23 cellular contexts compared by ENCODE assay signal in the genomic region with DNA sequence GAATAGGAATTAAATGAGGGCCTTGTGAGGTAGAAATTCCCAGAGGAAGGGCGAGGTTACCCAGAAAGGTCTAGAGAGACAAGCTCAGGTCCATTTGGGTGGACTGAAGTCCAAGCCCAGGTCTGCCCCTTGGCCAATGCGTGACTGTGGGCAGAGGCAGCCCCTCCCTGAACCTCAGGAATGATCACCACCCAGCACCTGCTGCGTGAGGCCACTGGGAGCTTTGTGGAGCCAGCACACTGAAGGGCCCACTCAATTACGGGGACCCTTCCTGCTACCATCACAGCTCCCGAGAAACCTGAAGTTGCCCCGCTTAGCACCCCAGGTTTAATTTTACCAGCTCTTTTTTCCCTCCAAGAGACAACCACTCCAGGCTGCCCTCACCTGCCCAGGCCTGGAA. TPM values are rescaled to one million over a fixed set of nuclear protein-coding genes. Genes with fewer than 3 reads are reported as not detected.
DNase-seq lines count a peak whose midpoint lies in the region; ATAC-seq and TF ChIP-seq lines count a peak whose summit lies in the region.
"Had no signal": no experiment of that assay in that cellular context is flagged by ENCODE, and none has a peak within 500 bp of the region (broad histone marks: within the 10 kb centered on the region; RNA-seq: fewer than 3 reads in every experiment).

No MANE protein-coding gene starts in this region.

- H3K4me1 Mint-ChIP-seq in MCF 10A (ENCODE audit: insufficient read depth, unreplicated experiment), result no peaks in the 10 kb centered on the region

- POLR2A ChIA-PET in IMR-90 (lab: Charles Lee; ENCODE audit: unreplicated experiment) (no interaction called here), MCF 10A (lab: Yijun Ruan, JAX) (interaction anchor here (1.5 kb wide), 2 partner anchors 9 to 49 kb away, joined by 3 read pairs; no protein-coding TSS in a partner anchor)

- no peak overlapping the region for H4K5ac ChIP-seq in IMR-90 (ENCODE audit: low read depth, low read length)

- H3K9me3 Mint-ChIP-seq in MCF 10A (ENCODE audit: unreplicated experiment), result no peaks in the 10 kb centered on the region
- H3K9me3 Mint-ChIP-seq: H9, immature natural killer cell had no signal

- H4K8ac ChIP-seq in IMR-90 (ENCODE audit: low read depth in 2 of 2, low read length in 2 of 2) (no peak overlapping the region), mesenchymal stem cell (ENCODE audit: low read length) (no peak overlapping the region)

- TF ChIP-seq CTCF in IMR-90 (conservative IDR thresholded peaks at IDR 0.05; ENCODE audit: low read depth, low read length) (no peak), MCF 10A (IDR thresholded peaks at IDR 0.05; ENCODE audit: unreplicated experiment) (no peak)

- no peaks in the 10 kb centered on the region for H3K9me1 ChIP-seq in IMR-90 (ENCODE audit: insufficient read depth, low read length)

- H3K14ac ChIP-seq in IMR-90 (replicated peaks; ENCODE audit: low read depth, low read length) (no peak overlapping the region), mesenchymal stem cell (ENCODE audit: low read length in 2 of 2) (no peak overlapping the region)

- H2AK5ac ChIP-seq in IMR-90 (ENCODE audit: low read depth, low read length), result no peak overlapping the region
- H2AK5ac ChIP-seq in mesenchymal stem cell (ENCODE audit: low read length, severe bottlenecking), result peak overlapping the region; percentile 58

- H3K4me1 ChIP-seq in IMR-90 (ENCODE audit: control insufficient read depth, insufficient read depth, low read length) (peaks cover 10% of the 10 kb centered on the region; the same call in 1 of the 2 replicates), mesenchymal stem cell (ENCODE audit: control insufficient read depth, insufficient read depth, low read depth, low read length) (peaks cover 46% of the 10 kb centered on the region)
- H3K4me1 ChIP-seq: adrenal gland, breast epithelium, Caco-2, right atrium auricular region, tibial artery had no signal

- intact Hi-C loops in IMR-90 (cut with micrococcal nuclease) (no loop called here), MCF 10A (cut with micrococcal nuclease) (no loop called here)

- TF ChIP-seq POLR2A in IMR-90 (IDR thresholded peaks at IDR 0.05; ENCODE audit: low read depth, low read length), result no peak

- ATAC-seq in IMR-90 (ENCODE audit: low read depth) (no peak), HG03342 (IDR thresholded peaks at IDR 0.05; ENCODE audit: unreplicated experiment) (no peak)
- ATAC-seq: left ventricle myocardium superior had no signal

- H3K27me3 Mint-ChIP-seq in MCF 10A (ENCODE audit: insufficient read depth, unreplicated experiment), result no peaks in the 10 kb centered on the region

- H3K36me3 ChIP-seq in IMR-90 (ENCODE audit: control insufficient read depth, insufficient read depth, low read length) (no peaks in the 10 kb centered on the region), mesenchymal stem cell (ENCODE audit: control insufficient read depth in 1 of 2, insufficient read depth in 2 of 2, low read depth in 1 of 2, low read length in 2 of 2) (peaks cover 0 to 11% of the 10 kb centered on the region in 2 experiments)
- H3K36me3 ChIP-seq: adrenal gland, breast epithelium, ovary, right atrium auricular region had no signal

- peaks cover 29% of the 10 kb centered on the region for H3K36me3 Mint-ChIP-seq in MCF 10A (ENCODE audit: insufficient read depth, unreplicated experiment)

- no peaks in the 10 kb centered on the region for H3K79me1 ChIP-seq in IMR-90 (ENCODE audit: low read depth in 1 of 2, low read length in 2 of 2)
- no peaks in the 10 kb centered on the region for H3K79me1 ChIP-seq in mesenchymal stem cell (replicated peaks; ENCODE audit: low read length, poor library complexity, severe bottlenecking)

- dilution Hi-C loops in IMR-90 (cut with HindIII; ENCODE audit: low sequenced_read_pairs, unreplicated experiment), result no loop called here

- H4K20me1 ChIP-seq in IMR-90 (ENCODE audit: insufficient read depth, low read length), result no peaks in the 10 kb centered on the region

- no peak overlapping the region for H4K91ac ChIP-seq in IMR-90 (ENCODE audit: insufficient read depth, low read depth, low read length)
- H4K91ac ChIP-seq in mesenchymal stem cell (ENCODE audit: low read length), result no peak overlapping the region

- CTCF ChIA-PET in IMR-90 (lab: Yijun Ruan, JAX), result interaction anchor here (0.9 to 1.2 kb wide), 2 partner anchors 48 to 72 kb away, joined by 3 to 4 read pairs; no protein-coding TSS in a partner anchor
- CTCF ChIA-PET in MCF 10A (lab: Yijun Ruan, JAX), result interaction anchor here (1.0 to 12.8 kb wide), 4 partner anchors 10 to 181 kb away, joined by 4 to 198 read pairs (median 18); no protein-coding TSS in a partner anchor

- H2BK15ac ChIP-seq in IMR-90 (ENCODE audit: low read depth, low read length) (no peak overlapping the region), mesenchymal stem cell (ENCODE audit: low read depth, poor library complexity, severe bottlenecking) (no peak overlapping the region)

- H3K56ac ChIP-seq in IMR-90 (ENCODE audit: extremely low read depth, insufficient read depth, low read length), result no peak overlapping the region

- peaks cover 11% of the 10 kb centered on the region; the same call in 1 of the 2 replicates for H3K27me3 ChIP-seq in IMR-90 (ENCODE audit: control insufficient read depth, insufficient read depth, low read length)
- H3K27me3 ChIP-seq in mesenchymal stem cell (ENCODE audit: control insufficient read depth in 1 of 2, insufficient read depth in 1 of 2, low read length in 2 of 2), result peaks cover 0 to 34% of the 10 kb centered on the region in 2 experiments
- H3K27me3 ChIP-seq: adrenal gland, breast epithelium, ovary, right atrium auricular region had no signal

- no peak overlapping the region for H2BK12ac ChIP-seq in mesenchymal stem cell (ENCODE audit: low read length in 2 of 2)

- H2BK20ac ChIP-seq in IMR-90 (ENCODE audit: low read depth, low read length), result no peak overlapping the region

- H3K18ac ChIP-seq in IMR-90 (ENCODE audit: low read depth, low read length) (no peak overlapping the region), mesenchymal stem cell (ENCODE audit: low read depth in 1 of 2, low read length in 2 of 2) (no peak overlapping the region)

- 95% methylated on average over 3 of the region's 6 CpGs; no CpG with 5 or more reads in 1 of the 2 experiments for WGBS in IMR-90 (ENCODE audit: extremely low coverage in 2 of 2, insufficient read length in 1 of 2), 2 experiments
- 94% methylated on average over 6 of the region's 6 CpGs for WGBS in mesenchymal stem cell

- H2BK5ac ChIP-seq in IMR-90 (ENCODE audit: low read depth, low read length, poor library complexity, severe bottlenecking) (no peak overlapping the region), mesenchymal stem cell (ENCODE audit: low read depth, low read length, poor library complexity, severe bottlenecking) (no peak overlapping the region)

- H3K27ac Mint-ChIP-seq in MCF 10A (ENCODE audit: low read depth, unreplicated experiment), result no peak overlapping the region

- no peak overlapping the region for H2AK9ac ChIP-seq in IMR-90 (replicated peaks; ENCODE audit: low read depth, low read length, poor library complexity)

- in situ Hi-C loops in IMR-90 (cut with MboI; ENCODE audit: low sequenced_read_pairs), result loop anchor here (5.0 kb wide), 1 partner anchor 182 kb away; no protein-coding TSS in a partner anchor

- peak overlapping the region; percentile 24 for H2AFZ ChIP-seq in IMR-90 (replicated peaks; ENCODE audit: low read length, poor library complexity)
- no peak overlapping the region for H2AFZ ChIP-seq in mesenchymal stem cell (ENCODE audit: low read depth, low read length)

- H3K23ac ChIP-seq in IMR-90 (ENCODE audit: low read depth, low read length) (no peak overlapping the region), mesenchymal stem cell (ENCODE audit: low read length in 2 of 2) (no peak overlapping the region)

- no peak overlapping the region for H3K4me3 Mint-ChIP-seq in MCF 10A (ENCODE audit: unreplicated experiment)
- H3K4me3 Mint-ChIP-seq: H9 had no signal

- H3K4me2 ChIP-seq in IMR-90 (ENCODE audit: low read depth, low read length) (no peak overlapping the region), mesenchymal stem cell (ENCODE audit: low read length, poor library complexity, severe bottlenecking) (no peak overlapping the region)

- H3K9me3 ChIP-seq in IMR-90 (ENCODE audit: control insufficient read depth, insufficient read depth, low read length) (no peaks in the 10 kb centered on the region), mesenchymal stem cell (ENCODE audit: control insufficient read depth, low read length) (no peaks in the 10 kb centered on the region)
- H3K9me3 ChIP-seq: adrenal gland, breast epithelium, Caco-2, ovary, right atrium auricular region, tibial artery had no signal

- H2BK120ac ChIP-seq in IMR-90 (ENCODE audit: low read depth, low read length) (no peak overlapping the region), mesenchymal stem cell (ENCODE audit: low read depth, low read length) (no peak overlapping the region)

- H3K4me3 ChIP-seq in IMR-90 (ENCODE audit: insufficient read depth, low read depth, low read length) (no peak overlapping the region), mesenchymal stem cell (ENCODE audit: insufficient read depth in 1 of 2, low read depth in 1 of 2, low read length in 2 of 2) (no peak overlapping the region)
- H3K4me3 ChIP-seq: adrenal gland, breast epithelium, ovary, right atrium auricular region, tibial artery had no signal

- BruUV-seq in IMR-90 (replicated peaks; lab: Mats Ljungman, UMichigan) (no TSS peak), MCF 10A (replicated peaks; lab: Mats Ljungman, UMichigan) (no TSS peak)

- H3K4ac ChIP-seq in IMR-90 (ENCODE audit: low read depth, low read length) (no peak overlapping the region), mesenchymal stem cell (ENCODE audit: low read depth in 1 of 2, low read length in 2 of 2) (no peak overlapping the region)

- DNase-seq in IMR-90, result no peak
- no peak for DNase-seq in mesenchymal stem cell
- DNase-seq in substantia nigra (lab: John Stamatoyannopoulos, UW), result no peak
- DNase-seq in MCF 10A (ENCODE audit: unreplicated experiment), result no peak
- DNase-seq in SHP77 treated with DMSO at 0.1 percent for 48 hours (lab: John Stamatoyannopoulos, UW), result no peak
- DNase-seq: activated CD4-positive, alpha-beta T cell treated with anti-CD3 and anti-CD28 coated beads, Interleukin-2, amount 50 U/mL, for 4 hours; activated CD8-positive, alpha-beta memory T cell treated with anti-CD3 and anti-CD28 coated beads, Interleukin-2, amount 50 U/mL, for 48 hours; adrenal gland; Caco-2; dermis blood vessel endothelial cell; H9; left ventricle myocardium superior; NCI-H1105 treated with DMSO at 0.1 percent for 48 hours; NCI-H524; tibial artery had no signal

- H3K27ac ChIP-seq in IMR-90 (ENCODE audit: insufficient read depth, low read length) (no peak overlapping the region), angular gyrus (ENCODE audit: low read depth, low read length) (peak overlapping the region; percentile 11), mesenchymal stem cell (ENCODE audit: low read length, poor library complexity, severe bottlenecking) (peak overlapping the region; percentile 16), substantia nigra (ENCODE audit: low read depth, low read length, poor library complexity, severe bottlenecking) (peak overlapping the region; percentile 70)
- H3K27ac ChIP-seq: adrenal gland, breast epithelium, ovary, right atrium auricular region, tibial artery, VCaP had no signal

- TF ChIP-seq RAD21 in IMR-90 (IDR thresholded peaks at IDR 0.05; ENCODE audit: low read length), result no peak

- H3K9ac ChIP-seq in IMR-90 (ENCODE audit: low read depth, low read length) (no peak overlapping the region), mesenchymal stem cell (ENCODE audit: low read length) (no peak overlapping the region)

RNA-seq across cellular contexts. Expression of a gene that starts 6.5 kb away (rescaled TPM):
- total RNA-seq in IMR-90 (2012; rRNA removed), result 0.56 TPM in 1 of 2 replicates, not detected in the other
- 0.10 and 0.27 TPM in 2 replicates for polyA plus RNA-seq in IMR-90 (2012; rRNA removed)
- 0.03 TPM in 1 of 2 replicates, not detected in the other for polyA plus RNA-seq in IMR-90 (2012; cell fraction: cytosol; rRNA removed)
- 1.1 and 1.3 TPM in 2 replicates for polyA plus RNA-seq in IMR-90 (2012; cell fraction: nucleus; rRNA removed; ENCODE audit: low replicate concordance)
- polyA plus RNA-seq in mesenchymal stem cell (2013, experiment 1 of 2), result 0.03 TPM
- polyA plus RNA-seq in mesenchymal stem cell (2013, experiment 2 of 2), result 0.04 TPM
- total RNA-seq in MCF 10A (2022), result 0.32 and 0.47 TPM in 2 replicates
- total RNA-seq: breast epithelium; Caco-2; H9; left ventricle myocardium superior; right atrium auricular region; T-helper 1 cell treated with Interleukin-12 subunit alpha and Interleukin-12 subunit beta and Interleukin-4 antibody, amounts not matched to agents 30 ng/mL and 1 ng/mL, for 36 hours had no signal
- polyA plus RNA-seq: immature natural killer cell had no signal

RNA-seq across cellular contexts. Expression of a gene that starts 27.7 kb away (rescaled TPM):
- total RNA-seq in IMR-90 (2012; rRNA removed) (under 0.01 TPM in 1 of 2 replicates, not detected in the other), MCF 10A (2022) (15.9 and 21.6 TPM in 2 replicates)
- polyA plus RNA-seq in IMR-90 (2012; rRNA removed), result 0.09 TPM in 2 replicates
- polyA plus RNA-seq in IMR-90 (2012; cell fraction: cytosol; rRNA removed), result 0.12 TPM in 1 of 2 replicates, not detected in the other
- polyA plus RNA-seq in IMR-90 (2012; cell fraction: nucleus; rRNA removed; ENCODE audit: low replicate concordance), result 0.07 and 0.16 TPM in 2 replicates
- 0.97 TPM for polyA plus RNA-seq in mesenchymal stem cell (2013, experiment 1 of 2)
- polyA plus RNA-seq in mesenchymal stem cell (2013, experiment 2 of 2), result 0.95 TPM
- total RNA-seq: Caco-2 had no signal

Comparison
In these comparisons a context has a peak if more than half of its experiments do, and no peak if none do; other contexts are left out.
1. RNA of a gene that starts 27.7 kb away (total RNA-seq): 15.9 to 21.6 TPM in MCF 10A; under 0.01 TPM in IMR-90; every median in the first group is over 10 times any median in the second.